Comparison of ENCODE assay signal across 1 cellular context in the genomic region with DNA sequence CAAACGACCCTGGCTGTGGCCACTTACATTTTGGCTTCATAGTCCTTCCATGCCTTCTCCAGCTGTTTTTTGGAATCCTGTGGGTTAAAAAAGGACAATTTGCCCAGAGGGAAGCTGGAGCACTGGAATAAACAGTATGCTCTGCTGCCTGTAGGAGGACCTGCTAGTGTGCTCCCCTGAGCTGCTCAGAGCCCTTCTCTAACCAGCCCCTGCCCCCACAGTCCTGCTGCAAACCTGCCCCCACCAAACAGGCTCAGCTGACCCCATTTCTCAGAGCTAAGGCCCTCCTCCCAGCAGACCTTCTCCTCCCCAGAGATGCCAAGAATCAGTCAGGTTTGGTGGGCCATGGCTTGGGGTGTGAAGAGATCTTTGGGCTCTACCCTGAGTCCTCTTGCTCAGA.
TF ChIP-seq lines count a peak whose summit lies in the region.

No MANE protein-coding gene starts in this region.

TF ChIP-seq in HepG2, 621 proteins besides CTCF, POLR2A, EP300 and RAD21:
- TF ChIP-seq ZNF703 (CRISPR knock-in tag; IDR thresholded peaks at IDR 0.05; ENCODE audit: borderline replicate concordance) (no peak), ZMAT3 (CRISPR knock-in tag; conservative IDR thresholded peaks at IDR 0.05) (no peak), SMAD9 (CRISPR knock-in tag; IDR thresholded peaks at IDR 0.05) (no peak)
- TF ChIP-seq, protein P1, sequence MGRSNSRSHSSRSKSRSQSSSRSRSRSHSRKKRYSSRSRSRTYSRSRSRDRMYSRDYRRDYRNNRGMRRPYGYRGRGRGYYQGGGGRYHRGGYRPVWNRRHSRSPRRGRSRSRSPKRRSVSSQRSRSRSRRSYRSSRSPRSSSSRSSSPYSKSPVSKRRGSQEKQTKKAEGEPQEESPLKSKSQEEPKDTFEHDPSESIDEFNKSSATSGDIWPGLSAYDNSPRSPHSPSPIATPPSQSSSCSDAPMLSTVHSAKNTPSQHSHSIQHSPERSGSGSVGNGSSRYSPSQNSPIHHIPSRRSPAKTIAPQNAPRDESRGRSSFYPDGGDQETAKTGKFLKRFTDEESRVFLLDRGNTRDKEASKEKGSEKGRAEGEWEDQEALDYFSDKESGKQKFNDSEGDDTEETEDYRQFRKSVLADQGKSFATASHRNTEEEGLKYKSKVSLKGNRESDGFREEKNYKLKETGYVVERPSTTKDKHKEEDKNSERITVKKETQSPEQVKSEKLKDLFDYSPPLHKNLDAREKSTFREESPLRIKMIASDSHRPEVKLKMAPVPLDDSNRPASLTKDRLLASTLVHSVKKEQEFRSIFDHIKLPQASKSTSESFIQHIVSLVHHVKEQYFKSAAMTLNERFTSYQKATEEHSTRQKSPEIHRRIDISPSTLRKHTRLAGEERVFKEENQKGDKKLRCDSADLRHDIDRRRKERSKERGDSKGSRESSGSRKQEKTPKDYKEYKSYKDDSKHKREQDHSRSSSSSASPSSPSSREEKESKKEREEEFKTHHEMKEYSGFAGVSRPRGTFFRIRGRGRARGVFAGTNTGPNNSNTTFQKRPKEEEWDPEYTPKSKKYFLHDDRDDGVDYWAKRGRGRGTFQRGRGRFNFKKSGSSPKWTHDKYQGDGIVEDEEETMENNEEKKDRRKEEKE (IDR thresholded peaks at IDR 0.05) = no peak
- TF ChIP-seq, protein P2, sequence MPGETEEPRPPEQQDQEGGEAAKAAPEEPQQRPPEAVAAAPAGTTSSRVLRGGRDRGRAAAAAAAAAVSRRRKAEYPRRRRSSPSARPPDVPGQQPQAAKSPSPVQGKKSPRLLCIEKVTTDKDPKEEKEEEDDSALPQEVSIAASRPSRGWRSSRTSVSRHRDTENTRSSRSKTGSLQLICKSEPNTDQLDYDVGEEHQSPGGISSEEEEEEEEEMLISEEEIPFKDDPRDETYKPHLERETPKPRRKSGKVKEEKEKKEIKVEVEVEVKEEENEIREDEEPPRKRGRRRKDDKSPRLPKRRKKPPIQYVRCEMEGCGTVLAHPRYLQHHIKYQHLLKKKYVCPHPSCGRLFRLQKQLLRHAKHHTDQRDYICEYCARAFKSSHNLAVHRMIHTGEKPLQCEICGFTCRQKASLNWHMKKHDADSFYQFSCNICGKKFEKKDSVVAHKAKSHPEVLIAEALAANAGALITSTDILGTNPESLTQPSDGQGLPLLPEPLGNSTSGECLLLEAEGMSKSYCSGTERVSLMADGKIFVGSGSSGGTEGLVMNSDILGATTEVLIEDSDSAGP (CRISPR knock-in tag; IDR thresholded peaks at IDR 0.05; ENCODE audit: borderline replicate concordance) = no peak
